Comparison of ENCODE assay signal across 21 cellular contexts in the genomic region with DNA sequence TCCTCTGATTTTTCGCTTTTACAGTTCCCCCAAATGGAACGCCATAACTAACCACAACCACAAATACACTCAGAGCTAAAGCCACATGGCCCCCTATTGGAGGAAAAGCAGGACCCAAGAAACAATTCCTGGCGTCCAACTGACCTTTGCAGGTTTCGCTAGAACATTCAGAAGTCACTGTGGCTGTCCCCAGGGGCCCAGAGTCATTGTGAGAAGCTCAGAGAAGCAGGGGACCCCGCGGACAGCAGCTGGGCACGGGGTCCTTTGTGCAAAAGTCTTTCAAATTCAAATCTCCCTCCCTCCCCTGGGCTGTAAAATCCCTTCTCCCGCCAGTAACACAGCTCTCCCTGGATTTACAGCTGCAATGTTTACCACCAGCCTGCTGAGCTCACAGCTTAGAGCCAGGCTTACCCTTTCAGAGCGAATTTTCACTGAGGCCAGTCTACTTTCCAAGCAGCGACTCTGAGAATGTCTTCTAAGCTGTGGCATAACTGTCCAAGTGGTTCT.
A peak's percentile ranks its signal among the peaks of the same experiment; 100 is the strongest.
DNase-seq lines count a peak whose midpoint lies in the region; ATAC-seq and TF ChIP-seq lines count a peak whose summit lies in the region.
"Had no signal": no experiment of that assay in that cellular context is flagged by ENCODE, and none has a peak within 500 bp of the region (broad histone marks: within the 10 kb centered on the region; RNA-seq: fewer than 3 reads in every experiment).

No MANE protein-coding gene starts in this region.

- H3K36me3 ChIP-seq in MM.1S (replicated peaks; ENCODE audit: insufficient read depth, low read length) (no peaks in the 10 kb centered on the region), hepatocyte (replicated peaks; ENCODE audit: insufficient read depth, low read depth) (no peaks in the 10 kb centered on the region)
- H3K36me3 ChIP-seq: SJCRH30 had no signal

- intact Hi-C loops in head of caudate nucleus (cut with DNase I): no loop called here

- H3K4me3 ChIP-seq in MM.1S (ENCODE audit: low read length) (no peak overlapping the region), hepatocyte (no peak overlapping the region)
- H3K4me3 ChIP-seq: SJCRH30 had no signal

- H3K9me3 ChIP-seq in MM.1S (replicated peaks; ENCODE audit: insufficient read depth, low read length) (no peaks in the 10 kb centered on the region), hepatocyte (ENCODE audit: low read depth) (no peaks in the 10 kb centered on the region)
- H3K9me3 ChIP-seq: SJCRH30 had no signal

- H3K4me2 ChIP-seq in MM.1S (ENCODE audit: low read depth, low read length) (no peak overlapping the region), hepatocyte (peak overlapping the region; percentile 43)

- 13% methylated on average over 10 of the region's 10 CpGs for WGBS in hepatocyte (ENCODE audit: low lambda C conversion rate, missing lambda C conversion rate)

- H2AFZ ChIP-seq in MM.1S (ENCODE audit: low read length) (no peak overlapping the region), hepatocyte (no peak overlapping the region)

- peaks cover 0 to 12% of the 10 kb centered on the region in 2 donors for H3K36me3 Mint-ChIP-seq in stimulated activated naive B cell treated with anti-CD40 and anti-IgM and Interleukin-4, amounts not matched to agents 10 μg/mL and 1 μg/mL and 100 μg/mL, for 72 hours
- H3K36me3 Mint-ChIP-seq: activated naive CD4-positive, alpha-beta T cell treated with anti-CD3 and anti-CD28 coated beads, Interleukin-2, amount 50 U/mL, for 24 hours; IgD-negative memory B cell had no signal

- no peak overlapping the region for H3K27ac Mint-ChIP-seq in stimulated activated naive B cell treated with anti-CD40 and anti-IgM and Interleukin-4, amounts not matched to agents 10 μg/mL and 1 μg/mL and 100 μg/mL, for 72 hours
- H3K27ac Mint-ChIP-seq: activated B cell treated with CpG ODN at 0.5 μM for 24 hours; activated CD4-positive, alpha-beta memory T cell treated with anti-CD3 and anti-CD28 coated beads, Interleukin-2, amount 10 ng/mL, durations not matched to agents 7 days and 5 days; activated naive CD4-positive, alpha-beta T cell treated with anti-CD3 and anti-CD28 coated beads, Interleukin-2, amount 50 U/mL, for 24 hours; activated T-cell treated with anti-CD3 and anti-CD28 coated beads, Interleukin-2, amount 50 U/mL, for 72 hours; IgD-negative memory B cell had no signal

- H3K27me3 Mint-ChIP-seq in stimulated activated naive B cell treated with anti-CD40 and anti-IgM and Interleukin-4, amounts not matched to agents 10 μg/mL and 1 μg/mL and 100 μg/mL, for 72 hours: no peaks in the 10 kb centered on the region
- H3K27me3 Mint-ChIP-seq: activated B cell treated with CpG ODN at 0.5 μM for 24 hours; activated CD4-positive, alpha-beta memory T cell treated with anti-CD3 and anti-CD28 coated beads, Interleukin-2, amount 10 ng/mL, durations not matched to agents 7 days and 5 days; activated naive CD4-positive, alpha-beta T cell treated with anti-CD3 and anti-CD28 coated beads, Interleukin-2, amount 50 U/mL, for 24 hours had no signal

- no peak for TF ChIP-seq CTCF in MM.1S (IDR thresholded peaks at IDR 0.05; ENCODE audit: low read length)
- no peak for TF ChIP-seq CTCF in hepatocyte (IDR thresholded peaks at IDR 0.05; ENCODE audit: poor library complexity)

- H3K9me2 ChIP-seq in MM.1S (replicated peaks; ENCODE audit: insufficient read depth, low read length): no peaks in the 10 kb centered on the region
- no peaks in the 10 kb centered on the region for H3K9me2 ChIP-seq in hepatocyte (replicated peaks; ENCODE audit: insufficient read depth)

- H3K9ac ChIP-seq in MM.1S (ENCODE audit: low read length): no peak overlapping the region

- peaks cover 0 to 2% of the 10 kb centered on the region in 2 donors for H3K4me1 Mint-ChIP-seq in stimulated activated naive B cell treated with anti-CD40 and anti-IgM and Interleukin-4, amounts not matched to agents 10 μg/mL and 1 μg/mL and 100 μg/mL, for 72 hours
- H3K4me1 Mint-ChIP-seq: activated B cell treated with CpG ODN at 0.5 μM for 24 hours; activated CD4-positive, alpha-beta memory T cell treated with anti-CD3 and anti-CD28 coated beads, Interleukin-2, amount 10 ng/mL, durations not matched to agents 7 days and 5 days; activated naive CD4-positive, alpha-beta T cell treated with anti-CD3 and anti-CD28 coated beads, Interleukin-2, amount 50 U/mL, for 24 hours; IgD-negative memory B cell had no signal

- peak; percentile 67 for ATAC-seq in GM18511 (IDR thresholded peaks at IDR 0.05; ENCODE audit: unreplicated experiment)
- peak; percentile 73 to 79 for ATAC-seq in stimulated activated naive B cell treated with anti-CD40 and anti-IgM and Interleukin-4, amounts not matched to agents 10 μg/mL and 1 μg/mL and 100 μg/mL, for 72 hours (replicated peaks)
- ATAC-seq in GM19328 (IDR thresholded peaks at IDR 0.05; ENCODE audit: unreplicated experiment): no peak
- no peak for ATAC-seq in HG03439 (IDR thresholded peaks at IDR 0.05; ENCODE audit: unreplicated experiment)
- ATAC-seq: activated T-cell treated with anti-CD3 and anti-CD28 coated beads, Interleukin-2, amount 50 U/mL, for 72 hours; right cardiac atrium had no signal

- H3K4me1 ChIP-seq in MM.1S (ENCODE audit: low read length) (no peaks in the 10 kb centered on the region), hepatocyte (ENCODE audit: insufficient read depth) (no peaks in the 10 kb centered on the region)
- H3K4me1 ChIP-seq: SJCRH30 had no signal

- no peaks in the 10 kb centered on the region for H3K79me2 ChIP-seq in MM.1S (ENCODE audit: low read length)
- no peaks in the 10 kb centered on the region for H3K79me2 ChIP-seq in hepatocyte

- peaks cover 3% of the 10 kb centered on the region for H3F3A ChIP-seq in MM.1S (ENCODE audit: insufficient read depth, low read length)

- no peak for DNase-seq in MM.1S
- DNase-seq in hepatocyte (ENCODE audit: low spot score): no peak
- DNase-seq in stimulated activated naive B cell treated with anti-CD40 and anti-IgM and Interleukin-4, amounts not matched to agents 10 μg/mL and 1 μg/mL and 100 μg/mL, for 72 hours: peak; percentile 51
- no peak for DNase-seq in head of caudate nucleus
- DNase-seq: activated B cell treated with CpG ODN at 0.5 μM for 24 hours; activated CD4-positive, alpha-beta memory T cell treated with anti-CD3 and anti-CD28 coated beads, Interleukin-2, amount 10 ng/mL, durations not matched to agents 7 days and 5 days; activated T-cell treated with anti-CD3 and anti-CD28 coated beads, Interleukin-2, amount 50 U/mL, for 72 hours; AML-193; NCI-H1092 treated with DMSO at 0.1 percent for 48 hours; NCI-H524 treated with DMSO at 0.1 percent for 48 hours; nucleus accumbens; OCI-M1; right cardiac atrium; stimulated activated CD4-positive, alpha-beta T cell treated with anti-CD3 and anti-CD28 coated beads, Interleukin-2, amount 100 ng/mL, for 24 hours; T-helper 2 cell had no signal

- no peaks in the 10 kb centered on the region for H4K20me1 ChIP-seq in MM.1S (ENCODE audit: insufficient read depth, low read length)
- H4K20me1 ChIP-seq in hepatocyte (ENCODE audit: insufficient read depth, poor library complexity, severe bottlenecking): no peaks in the 10 kb centered on the region

- H3K27ac ChIP-seq in MM.1S (ENCODE audit: low read length) (peak overlapping the region; percentile 35; the same call in 1 of the 2 replicates), hepatocyte (no peak overlapping the region)
- H3K27ac ChIP-seq: SJCRH30 had no signal

- H3K27me3 ChIP-seq in MM.1S (replicated peaks; ENCODE audit: insufficient read depth, low read length) (no peaks in the 10 kb centered on the region), hepatocyte (no peaks in the 10 kb centered on the region)
- H3K27me3 ChIP-seq: SJCRH30 had no signal

- no peak overlapping the region for H3K4me3 Mint-ChIP-seq in stimulated activated naive B cell treated with anti-CD40 and anti-IgM and Interleukin-4, amounts not matched to agents 10 μg/mL and 1 μg/mL and 100 μg/mL, for 72 hours
- H3K4me3 Mint-ChIP-seq: activated B cell treated with CpG ODN at 0.5 μM for 24 hours; activated CD4-positive, alpha-beta memory T cell treated with anti-CD3 and anti-CD28 coated beads, Interleukin-2, amount 10 ng/mL, durations not matched to agents 7 days and 5 days; activated naive CD4-positive, alpha-beta T cell treated with anti-CD3 and anti-CD28 coated beads, Interleukin-2, amount 50 U/mL, for 24 hours; activated T-cell treated with anti-CD3 and anti-CD28 coated beads, Interleukin-2, amount 50 U/mL, for 72 hours; IgD-negative memory B cell had no signal

- peaks cover 4 to 7% of the 10 kb centered on the region in 2 donors for H3K9me3 Mint-ChIP-seq in stimulated activated naive B cell treated with anti-CD40 and anti-IgM and Interleukin-4, amounts not matched to agents 10 μg/mL and 1 μg/mL and 100 μg/mL, for 72 hours
- H3K9me3 Mint-ChIP-seq: activated naive CD4-positive, alpha-beta T cell treated with anti-CD3 and anti-CD28 coated beads, Interleukin-2, amount 50 U/mL, for 24 hours had no signal

Comparison
In these comparisons a context has a peak if more than half of its experiments do, and no peak if none do; other contexts are left out.
1. ATAC-seq: peak in GM18511 (single experiment) and stimulated activated naive B cell treated with anti-CD40 and anti-IgM and Interleukin-4, amounts not matched to agents 10 μg/mL and 1 μg/mL and 100 μg/mL, for 72 hours (2 of 2); none in GM19328 (single experiment) and HG03439 (single experiment).